Comparison of ENCODE assay signal across 8 cellular contexts in genomic region chr2:14633451-14634211, GRCh38. TPM values are rescaled to one million over a fixed set of nuclear protein-coding genes. Genes with fewer than 3 reads are reported as not detected.
A peak's percentile ranks its signal among the peaks of the same experiment; 100 is the strongest.
DNase-seq lines count a peak whose midpoint lies in the region; ATAC-seq and TF ChIP-seq lines count a peak whose summit lies in the region.

No MANE protein-coding gene starts in this region.

- H3K27me3 ChIP-seq in Peyer's patch = no peaks in the 10 kb centered on the region
- H3K27me3 ChIP-seq in rectal smooth muscle tissue (ENCODE audit: control insufficient read depth, insufficient read depth, low read length) = peaks cover 6% of the 10 kb centered on the region

- intact Hi-C loops in left cardiac atrium (cut with DNase I) = no loop called here

- H3K36me3 ChIP-seq in Peyer's patch (no peaks in the 10 kb centered on the region), rectal smooth muscle tissue (ENCODE audit: control insufficient read depth, insufficient read depth, low read length) (no peaks in the 10 kb centered on the region)

- peak overlapping the region; percentile 24 to 79 (median 54) for H3K4me3 ChIP-seq in Peyer's patch
- peak overlapping the region; percentile 56 for H3K4me3 ChIP-seq in rectal smooth muscle tissue (ENCODE audit: low read length)

- DNase-seq in ELR (ENCODE audit: low read depth) = peak; percentile 9
- DNase-seq in Peyer's patch = peak in 2 of 3 donors; percentile 46 to 59
- DNase-seq in left cardiac atrium = peak; percentile 28
- DNase-seq in effector CD4-positive, alpha-beta T cell = no peak
- DNase-seq in HCEC 1CT = no peak
- DNase-seq in activated CD4-positive, alpha-beta T cell treated with anti-CD3 and anti-CD28 coated beads for 1 hour = no peak
- no peak for DNase-seq in activated effector memory CD4-positive, alpha-beta T cell treated with Interleukin-2 at 50 U/mL for 16 hours

- no peak for ATAC-seq in left cardiac atrium

- no peak for TF ChIP-seq POLR2A in Peyer's patch (IDR thresholded peaks at IDR 0.05)

- no peaks in the 10 kb centered on the region for H3K4me1 ChIP-seq in Peyer's patch
- H3K4me1 ChIP-seq in rectal smooth muscle tissue (ENCODE audit: control insufficient read depth, insufficient read depth, low read length) = peaks cover 8% of the 10 kb centered on the region

- TF ChIP-seq CTCF in Peyer's patch (IDR thresholded peaks at IDR 0.05) = no peak

- no peaks in the 10 kb centered on the region for H3K9me3 ChIP-seq in Peyer's patch

- H3K27ac ChIP-seq in Peyer's patch (peak overlapping the region in 3 of 4 donors; percentile 70 to 93 (median 89)), rectal smooth muscle tissue (ENCODE audit: low read depth, low read length) (no peak overlapping the region)

- peak overlapping the region; percentile 74 for H3K9ac ChIP-seq in rectal smooth muscle tissue (ENCODE audit: low read length)

RNA-seq across cellular contexts. Expression of gene LRATD1, which starts 1.1 kb away (rescaled TPM):
- total RNA-seq in Peyer's patch (100 to 1,000 TPM in 1 of 4 donors, 10 to 100 TPM in 3; 31.4 to 152 (median 79.7) TPM), left cardiac atrium (1 to 10 TPM in 1 of 2 donors, under 1 TPM in 1; 0.80 to 2.9 TPM)

Comparison
In these comparisons a context has a peak if more than half of its experiments do, and no peak if none do; other contexts are left out.
1. DNase-seq: peak in ELR (single experiment), Peyer's patch (2 of 3) and left cardiac atrium (single experiment); none in effector CD4-positive, alpha-beta T cell (single experiment), HCEC 1CT (single experiment), activated CD4-positive, alpha-beta T cell treated with anti-CD3 and anti-CD28 coated beads for 1 hour (single experiment) and activated effector memory CD4-positive, alpha-beta T cell treated with Interleukin-2 at 50 U/mL for 16 hours (single experiment).
2. RNA of gene LRATD1, which starts 1.1 kb away (total RNA-seq): 31.4 to 152 TPM in Peyer's patch; 0.80 to 2.9 TPM in left cardiac atrium; every median in the first group is over 4 times any median in the second.